Comparison of ENCODE assay signal across 8 cellular contexts in genomic region chr6:89828475-89828987, GRCh38. TPM values are rescaled to one million over a fixed set of nuclear protein-coding genes. Genes with fewer than 3 reads are reported as not detected.
DNase-seq lines count a peak whose midpoint lies in the region; ATAC-seq and TF ChIP-seq lines count a peak whose summit lies in the region.
"Not testable (repeated sequence)": the region's sequence is repeated elsewhere in the genome, so short reads cannot be mapped to it uniquely, and the experiment has no call there.

No MANE protein-coding gene starts in this region.

- H3K27ac ChIP-seq in DND-41 (ENCODE audit: low read length) (peak overlapping the region; percentile 88), lung (ENCODE audit: low read depth in 1 of 2, low read length in 1 of 2) (peak overlapping the region; percentile 90 to 93), parathyroid adenoma (peak overlapping the region; percentile 63), tibial nerve (peak overlapping the region in 3 of 4 donors; percentile 80 to 89 (median 87))

- H3K36me3 Mint-ChIP-seq in activated CD4-positive, alpha-beta T cell treated with anti-CD3 and anti-CD28 coated beads, Interleukin-2, amount 10 ng/mL, durations not matched to agents 7 days and 5 days (ENCODE audit: low read depth), result peaks cover 32% of the 10 kb centered on the region
- H3K36me3 Mint-ChIP-seq in MCF 10A (ENCODE audit: insufficient read depth, unreplicated experiment), result peaks cover 22% of the 10 kb centered on the region

- BruUV-seq in MCF 10A (replicated peaks; lab: Mats Ljungman, UMichigan), result not testable (repeated sequence)

- CTCF ChIA-PET in activated CD4-positive, alpha-beta T cell treated with anti-CD3 and anti-CD28 coated beads, Interleukin-2, amount 10 ng/mL, durations not matched to agents 7 days and 5 days (lab: Charles Lee), result interaction anchor here (0.7 to 2.0 kb wide), 5 partner anchors 8 to 177 kb away, joined by 3 to 11 read pairs (median 3); partner anchors contain the start of gene MDN1
- CTCF ChIA-PET in MCF 10A (lab: Yijun Ruan, JAX), result interaction anchor here (0.6 to 1.7 kb wide), 3 partner anchors 9 to 726 kb away, joined by 3 to 12 read pairs (median 5); partner anchors contain the start of gene MDN1

- POLR2A ChIA-PET in activated CD4-positive, alpha-beta T cell treated with anti-CD3 and anti-CD28 coated beads, Interleukin-2, amount 10 ng/mL, durations not matched to agents 7 days and 5 days (lab: Charles Lee), result interaction anchor here (1.1 to 1.4 kb wide), 2 partner anchors 9 to 17 kb away, joined by 5 to 10 read pairs; partner anchors contain the start of gene MDN1
- POLR2A ChIA-PET in MCF 10A (lab: Yijun Ruan, JAX), result interaction anchor here (1.0 to 4.1 kb wide), 12 partner anchors 9 to 759 kb away, joined by 3 to 131 read pairs (median 5); partner anchors contain the start of genes LYRM2, MAP3K7 and MDN1

- peak overlapping the region; percentile 100 for H3K4me3 Mint-ChIP-seq in activated CD4-positive, alpha-beta T cell treated with anti-CD3 and anti-CD28 coated beads, Interleukin-2, amount 10 ng/mL, durations not matched to agents 7 days and 5 days
- peak overlapping the region; percentile 100 for H3K4me3 Mint-ChIP-seq in MCF 10A (ENCODE audit: unreplicated experiment)

- H3K9me3 Mint-ChIP-seq in activated CD4-positive, alpha-beta T cell treated with anti-CD3 and anti-CD28 coated beads, Interleukin-2, amount 10 ng/mL, durations not matched to agents 7 days and 5 days; MCF 10A (ENCODE audit: unreplicated experiment): not testable (repeated sequence)

- ATAC-seq in DND-41 (ENCODE audit: insufficient read depth, low read depth); lung (ENCODE audit: insufficient read depth, low FRiP score): not testable (repeated sequence)

- peaks cover 47% of the 10 kb centered on the region for H3K79me2 ChIP-seq in DND-41 (ENCODE audit: insufficient read depth, low read length)
- H3K79me2 ChIP-seq in Loucy (ENCODE audit: insufficient read depth, low read length), result peaks cover 28% of the 10 kb centered on the region
- H3K79me2 ChIP-seq in parathyroid adenoma, result not testable (repeated sequence)

- peak overlapping the region; percentile 82 for H3K4me2 ChIP-seq in DND-41 (ENCODE audit: insufficient read depth, low read length)
- H3K4me2 ChIP-seq in Loucy (ENCODE audit: low read depth, low read length, poor library complexity, severe bottlenecking), result peak overlapping the region; percentile 91
- H3K4me2 ChIP-seq in parathyroid adenoma (ENCODE audit: low read length), result peak overlapping the region; percentile 99

- intact Hi-C loops in MCF 10A (cut with micrococcal nuclease), result not testable (repeated sequence)

- H3F3A ChIP-seq in Loucy (ENCODE audit: low read depth), result not testable (repeated sequence)

- peaks cover 32% of the 10 kb centered on the region for H3K4me1 ChIP-seq in DND-41 (ENCODE audit: insufficient read depth, low read length)
- peaks cover 16% of the 10 kb centered on the region for H3K4me1 ChIP-seq in Loucy (ENCODE audit: insufficient read depth, low read length, poor library complexity, severe bottlenecking)
- H3K4me1 ChIP-seq in lung (ENCODE audit: control insufficient read depth in 2 of 2, insufficient read depth in 2 of 2, low read length in 2 of 2); parathyroid adenoma: not testable (repeated sequence)
- H3K4me1 ChIP-seq in tibial nerve, result peaks cover 0 to 20% (median 6%) of the 10 kb centered on the region in 4 donors

- not testable (repeated sequence) for DNase-seq in DND-41; activated CD4-positive, alpha-beta T cell treated with anti-CD3 and anti-CD28 coated beads, Interleukin-2, amount 10 ng/mL, durations not matched to agents 7 days and 5 days; MCF 10A (ENCODE audit: unreplicated experiment); fibroblast of pulmonary artery (ENCODE audit: low read depth); lung (ENCODE audit: low spot score); tibial nerve (ENCODE audit: low spot score in 2 of 2)

- not testable (repeated sequence) for TF ChIP-seq EP300 in tibial nerve (IDR thresholded peaks at IDR 0.05)

- H2AFZ ChIP-seq in DND-41 (ENCODE audit: low read depth, low read length) (peak overlapping the region; percentile 92), Loucy (ENCODE audit: low read length) (peak overlapping the region; percentile 88), parathyroid adenoma (peak overlapping the region; percentile 96)

- H3K4me3 ChIP-seq in DND-41 (ENCODE audit: low read depth in 1 of 2, low read length in 2 of 2), result peak overlapping the region; percentile 60 to 90
- peak overlapping the region; percentile 92 for H3K4me3 ChIP-seq in Loucy (ENCODE audit: low read length, poor library complexity, severe bottlenecking)
- H3K4me3 ChIP-seq in fibroblast of pulmonary artery (replicated peaks; ENCODE audit: low read depth, low read length), result peak overlapping the region; percentile 95
- peak overlapping the region; percentile 34 for H3K4me3 ChIP-seq in lung
- peak overlapping the region; percentile 84 for H3K4me3 ChIP-seq in parathyroid adenoma (ENCODE audit: low read depth, low read length)
- peak overlapping the region; percentile 43 to 87 (median 84) for H3K4me3 ChIP-seq in tibial nerve

- H3K9me2 ChIP-seq in Loucy (replicated peaks; ENCODE audit: low read depth, low read length), result not testable (repeated sequence)

- not testable (repeated sequence) for H4K20me1 ChIP-seq in DND-41 (ENCODE audit: insufficient read depth, low read length)
- peaks cover 15% of the 10 kb centered on the region for H4K20me1 ChIP-seq in Loucy (ENCODE audit: insufficient read depth, low read length, poor library complexity, severe bottlenecking)

- H3K9me3 ChIP-seq in DND-41 (ENCODE audit: insufficient read depth, low read length, severe bottlenecking); Loucy (ENCODE audit: insufficient read depth, low read depth, low read length); lung (ENCODE audit: control insufficient read depth in 2 of 2, insufficient read depth in 1 of 2, low read length in 1 of 2); parathyroid adenoma (ENCODE audit: control insufficient read depth, low read length); tibial nerve: not testable (repeated sequence)

- WGBS in lung, 2 donors, result 50 to 60% methylated on average over 13 of the region's 13 CpGs
- WGBS in tibial nerve, 2 donors, result 59 to 67% methylated on average over 13 of the region's 13 CpGs

- not testable (repeated sequence) for TF ChIP-seq CTCF in DND-41 (IDR thresholded peaks at IDR 0.05; ENCODE audit: borderline replicate concordance, extremely low read depth, low read length, poor library complexity, severe bottlenecking); Loucy (conservative IDR thresholded peaks at IDR 0.05; ENCODE audit: low read length); MCF 10A (IDR thresholded peaks at IDR 0.05; ENCODE audit: unreplicated experiment); fibroblast of pulmonary artery (IDR thresholded peaks at IDR 0.05; ENCODE audit: low read length, missing control alignments); lung (IDR thresholded peaks at IDR 0.05; ENCODE audit: control extremely low read depth, extremely low read depth); parathyroid adenoma (IDR thresholded peaks at IDR 0.05); tibial nerve (IDR thresholded peaks at IDR 0.05)

- TF ChIP-seq POLR2A in tibial nerve (IDR thresholded peaks at IDR 0.05), result not testable (repeated sequence)

- H3K27me3 ChIP-seq in DND-41 (ENCODE audit: insufficient read depth, low read length, poor library complexity); Loucy (ENCODE audit: insufficient read depth, low read length, poor library complexity, severe bottlenecking); lung (ENCODE audit: control insufficient read depth, insufficient read depth); parathyroid adenoma (ENCODE audit: control insufficient read depth, insufficient read depth, low read length); tibial nerve: not testable (repeated sequence)

- H3K9ac ChIP-seq in DND-41 (ENCODE audit: low read depth, low read length) (peak overlapping the region; percentile 78), Loucy (ENCODE audit: low read depth, low read length, poor library complexity, severe bottlenecking) (peak overlapping the region; percentile 79)
- not testable (repeated sequence) for H3K9ac ChIP-seq in parathyroid adenoma

- H3K27ac Mint-ChIP-seq in activated CD4-positive, alpha-beta T cell treated with anti-CD3 and anti-CD28 coated beads, Interleukin-2, amount 10 ng/mL, durations not matched to agents 7 days and 5 days, result peak overlapping the region; percentile 97
- H3K27ac Mint-ChIP-seq in MCF 10A (ENCODE audit: low read depth, unreplicated experiment), result peak overlapping the region; percentile 73

- H3K36me3 ChIP-seq in DND-41 (ENCODE audit: insufficient read depth, low read length) (peaks cover 25% of the 10 kb centered on the region), tibial nerve (peaks cover 0 to 25% (median 0%) of the 10 kb centered on the region in 3 donors)
- not testable (repeated sequence) for H3K36me3 ChIP-seq in Loucy (ENCODE audit: insufficient read depth, low read length); lung (ENCODE audit: control insufficient read depth in 2 of 2, insufficient read depth in 2 of 2, low read length in 2 of 2); parathyroid adenoma (ENCODE audit: control insufficient read depth, insufficient read depth, low read length)

- not testable (repeated sequence) for H3K27me3 Mint-ChIP-seq in activated CD4-positive, alpha-beta T cell treated with anti-CD3 and anti-CD28 coated beads, Interleukin-2, amount 10 ng/mL, durations not matched to agents 7 days and 5 days; MCF 10A (ENCODE audit: insufficient read depth, unreplicated experiment)

- peaks cover 32% of the 10 kb centered on the region for H3K4me1 Mint-ChIP-seq in activated CD4-positive, alpha-beta T cell treated with anti-CD3 and anti-CD28 coated beads, Interleukin-2, amount 10 ng/mL, durations not matched to agents 7 days and 5 days
- not testable (repeated sequence) for H3K4me1 Mint-ChIP-seq in MCF 10A (ENCODE audit: insufficient read depth, unreplicated experiment)

RNA-seq across cellular contexts. Expression of gene CASP8AP2, which starts 1.1 kb away (rescaled TPM):
- total RNA-seq in activated CD4-positive, alpha-beta T cell treated with anti-CD3 and anti-CD28 coated beads, Interleukin-2, amount 10 ng/mL, durations not matched to agents 7 days and 5 days, result 10 to 100 TPM; 45.1 to 49.6 TPM
- total RNA-seq in MCF 10A (2022), result 11.3 and 11.5 TPM in 2 replicates
- 10 to 100 TPM in 1 of 2 donors, 1 to 10 TPM in 1; 9.8 to 24.4 TPM for total RNA-seq in lung
- 1 to 10 TPM; 4.3 to 6.5 TPM for polyA plus RNA-seq in lung
- total RNA-seq in tibial nerve, result 10 to 100 TPM; 17.4 to 21.4 (median 18.9) TPM

RNA-seq across cellular contexts. Expression of gene MDN1, which starts 8.9 kb away (rescaled TPM):
- 10 to 100 TPM; 53.8 to 56.8 TPM for total RNA-seq in activated CD4-positive, alpha-beta T cell treated with anti-CD3 and anti-CD28 coated beads, Interleukin-2, amount 10 ng/mL, durations not matched to agents 7 days and 5 days
- total RNA-seq in MCF 10A (2022) (31.1 and 39.2 TPM in 2 replicates), lung (10 to 100 TPM; 31.3 to 32.0 TPM), tibial nerve (10 to 100 TPM; 29.4 to 46.2 (median 39.8) TPM)
- 10 to 100 TPM in 1 of 2 donors, 1 to 10 TPM in 1; 7.6 to 33.8 TPM for polyA plus RNA-seq in lung

Comparison
In these comparisons a context has a peak if more than half of its experiments do, and no peak if none do; other contexts are left out.
1. H3K4me3 ChIP-seq: peak in every context shown above with its lines; median percentile 95 in fibroblast of pulmonary artery; 92 in Loucy; 84 in parathyroid adenoma; 84 in tibial nerve; 75 in DND-41; 34 in lung.